In the genomic region with DNA sequence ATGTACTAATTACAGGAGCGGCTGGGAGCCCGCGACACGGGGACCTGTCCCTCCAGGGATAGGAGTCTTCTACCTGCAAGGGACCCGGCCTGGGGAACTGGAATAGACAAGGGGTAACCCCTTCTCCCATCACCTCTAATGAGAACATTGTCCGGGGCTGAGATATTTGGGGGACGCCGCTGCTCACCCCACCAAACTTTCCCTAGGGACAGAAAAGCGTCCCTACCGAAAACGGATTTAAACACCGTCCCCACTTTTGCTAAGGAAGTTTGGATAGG, we compare ENCODE assay signal across 1 cellular context.
TF ChIP-seq lines count a peak whose summit lies in the region.

No MANE protein-coding gene starts in this region.

TF ChIP-seq in IMR-90, 13 proteins besides CTCF, POLR2A, EP300 and RAD21 (continued from another document):
- TF ChIP-seq, protein P1, sequence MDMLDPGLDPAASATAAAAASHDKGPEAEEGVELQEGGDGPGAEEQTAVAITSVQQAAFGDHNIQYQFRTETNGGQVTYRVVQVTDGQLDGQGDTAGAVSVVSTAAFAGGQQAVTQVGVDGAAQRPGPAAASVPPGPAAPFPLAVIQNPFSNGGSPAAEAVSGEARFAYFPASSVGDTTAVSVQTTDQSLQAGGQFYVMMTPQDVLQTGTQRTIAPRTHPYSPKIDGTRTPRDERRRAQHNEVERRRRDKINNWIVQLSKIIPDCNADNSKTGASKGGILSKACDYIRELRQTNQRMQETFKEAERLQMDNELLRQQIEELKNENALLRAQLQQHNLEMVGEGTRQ (IDR thresholded peaks at IDR 0.05; ENCODE audit: low read depth, low read length), result no peak
- TF ChIP-seq FOS (IDR thresholded peaks at IDR 0.05; ENCODE audit: low read depth, low read length), result no peak
- no peak for TF ChIP-seq MAZ (IDR thresholded peaks at IDR 0.05; ENCODE audit: borderline replicate concordance, low read depth, low read length)
- TF ChIP-seq MAFK (IDR thresholded peaks at IDR 0.05; ENCODE audit: low read depth, low read length), result no peak
- TF ChIP-seq BHLHE40 (IDR thresholded peaks at IDR 0.05; ENCODE audit: low read depth, low read length), result no peak
- TF ChIP-seq MXI1 (IDR thresholded peaks at IDR 0.05; ENCODE audit: borderline replicate concordance, low read depth, low read length), result no peak
- TF ChIP-seq RFX5 (IDR thresholded peaks at IDR 0.05; ENCODE audit: low read depth, low read length), result no peak
- TF ChIP-seq SMC3 (IDR thresholded peaks at IDR 0.05; ENCODE audit: low read depth, low read length), result no peak
- TF ChIP-seq CHD1 (IDR thresholded peaks at IDR 0.05; ENCODE audit: low read depth, low read length), result no peak
- TF ChIP-seq, protein P2, sequence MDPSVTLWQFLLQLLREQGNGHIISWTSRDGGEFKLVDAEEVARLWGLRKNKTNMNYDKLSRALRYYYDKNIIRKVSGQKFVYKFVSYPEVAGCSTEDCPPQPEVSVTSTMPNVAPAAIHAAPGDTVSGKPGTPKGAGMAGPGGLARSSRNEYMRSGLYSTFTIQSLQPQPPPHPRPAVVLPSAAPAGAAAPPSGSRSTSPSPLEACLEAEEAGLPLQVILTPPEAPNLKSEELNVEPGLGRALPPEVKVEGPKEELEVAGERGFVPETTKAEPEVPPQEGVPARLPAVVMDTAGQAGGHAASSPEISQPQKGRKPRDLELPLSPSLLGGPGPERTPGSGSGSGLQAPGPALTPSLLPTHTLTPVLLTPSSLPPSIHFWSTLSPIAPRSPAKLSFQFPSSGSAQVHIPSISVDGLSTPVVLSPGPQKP (IDR thresholded peaks at IDR 0.05; ENCODE audit: borderline replicate concordance, low read depth, low read length), result no peak
